6 cellular contexts compared by ENCODE assay signal in the genomic region with DNA sequence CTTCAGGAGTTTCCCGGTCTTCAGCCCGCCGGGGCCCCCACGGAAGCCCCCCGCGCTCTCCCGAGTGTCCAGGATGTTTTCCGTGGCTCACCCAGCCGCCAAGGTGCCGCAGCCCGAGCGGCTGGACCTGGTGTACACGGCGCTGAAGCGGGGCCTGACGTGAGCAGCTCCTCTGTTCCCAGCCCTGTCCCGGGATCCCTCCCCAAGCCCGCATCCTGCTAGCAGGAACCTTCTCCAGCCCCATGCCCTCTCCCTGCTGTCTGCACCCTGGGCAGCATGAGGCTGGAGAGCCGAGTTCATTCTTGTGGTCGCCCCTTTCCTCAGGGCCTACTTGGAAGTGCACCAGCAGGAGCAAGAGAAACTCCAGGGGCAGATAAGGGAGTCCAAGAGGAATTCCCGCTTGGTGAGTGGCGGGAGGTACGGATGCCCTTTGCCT. TPM values are rescaled to one million over a fixed set of nuclear protein-coding genes. Genes with fewer than 3 reads are reported as not detected.
DNase-seq lines count a peak whose midpoint lies in the region; TF ChIP-seq lines count a peak whose summit lies in the region.

No MANE protein-coding gene starts in this region.

- no peaks in the 10 kb centered on the region for H3K27me3 ChIP-seq in ascending aorta

- DNase-seq in EH (ENCODE audit: low read depth) (peak; percentile 79), ascending aorta (ENCODE audit: low spot score in 2 of 2) (no peak), myocyte (ENCODE audit: low read depth) (peak; percentile 15), NCI-H2171 (lab: John Stamatoyannopoulos, UW) (no peak), SHP77 treated with DMSO at 0.1 percent for 48 hours (lab: John Stamatoyannopoulos, UW) (no peak), SIG-M5 treated with dmso at 0.1 percent for 504 hours (lab: John Stamatoyannopoulos, UW; ENCODE audit: unreplicated experiment) (no peak)

- peak overlapping the region; percentile 77 to 85 for H3K27ac ChIP-seq in ascending aorta

- peak overlapping the region; percentile 67 to 90 for H3K4me3 ChIP-seq in ascending aorta

- H3K36me3 ChIP-seq in ascending aorta = peaks cover 40 to 48% of the 10 kb centered on the region in 2 donors

- no peak for TF ChIP-seq CTCF in ascending aorta (IDR thresholded peaks at IDR 0.05)

- intact Hi-C loops in ascending aorta (cut with DNase I) = no loop called here

- H3K4me1 ChIP-seq in ascending aorta = peaks cover 9 to 16% of the 10 kb centered on the region in 2 donors

- H3K9me3 ChIP-seq in ascending aorta = no peaks in the 10 kb centered on the region

RNA-seq across cellular contexts. Expression of a gene that starts 10.1 kb away (rescaled TPM):
- total RNA-seq in ascending aorta = 182 TPM
- 32.4 and 37.8 TPM in 2 replicates for total RNA-seq in myocyte
- 66.9 TPM for polyA plus RNA-seq in myocyte (2012)

RNA-seq across cellular contexts. Expression of a gene that starts 23.6 kb away (rescaled TPM):
- 38.6 TPM for total RNA-seq in ascending aorta
- total RNA-seq in myocyte = 27.9 and 35.7 TPM in 2 replicates
- polyA plus RNA-seq in myocyte (2012) = 20.0 TPM

RNA-seq across cellular contexts. Expression of a gene that starts 55.3 kb away (rescaled TPM):
- total RNA-seq in ascending aorta (not detected), myocyte (not detected in 2 replicates)
- polyA plus RNA-seq in myocyte (2012) = 0.14 TPM

RNA-seq across cellular contexts. Expression of a gene that starts 57.7 kb away (rescaled TPM):
- total RNA-seq in ascending aorta = 64.3 TPM
- total RNA-seq in myocyte = 190 and 234 TPM in 2 replicates
- polyA plus RNA-seq in myocyte (2012) = 165 TPM

Comparison
In these comparisons a context has a peak if more than half of its experiments do, and no peak if none do; other contexts are left out.
1. DNase-seq: peak in EH (single experiment) and myocyte (single experiment); none in ascending aorta (0 of 2), NCI-H2171 (single experiment), SHP77 treated with DMSO at 0.1 percent for 48 hours (single experiment) and SIG-M5 treated with dmso at 0.1 percent for 504 hours (single experiment).